ENCODE assay signal across 9 cellular contexts in the genomic region with DNA sequence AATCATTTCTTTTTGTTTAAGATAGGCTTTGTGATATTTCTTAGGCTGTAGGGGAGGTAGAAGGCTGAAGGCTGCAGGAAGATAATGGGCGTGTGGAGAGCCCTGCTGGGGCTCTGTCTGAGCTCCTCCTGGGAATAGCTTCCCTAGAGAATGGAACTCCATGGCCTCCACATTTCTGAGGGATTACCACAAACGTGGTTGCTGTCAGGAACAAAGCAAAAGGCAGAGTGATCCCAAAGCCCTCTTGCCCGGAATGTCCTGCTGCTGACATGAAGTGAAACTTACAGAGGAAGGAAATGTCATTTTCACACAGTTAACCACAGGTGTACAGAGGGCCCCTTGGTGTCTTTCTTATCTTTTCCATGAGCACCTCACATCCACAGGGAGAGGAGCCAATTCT.
DNase-seq lines count a peak whose midpoint lies in the region; ATAC-seq lines count a peak whose summit lies in the region.
"Had no signal": no experiment of that assay in that cellular context is flagged by ENCODE, and none has a peak within 500 bp of the region (broad histone marks: within the 10 kb centered on the region; RNA-seq: fewer than 3 reads in every experiment).

No MANE protein-coding gene starts in this region.

- peak overlapping the region; percentile 65 to 66 for H3K4me3 Mint-ChIP-seq in effector memory CD8-positive, alpha-beta T cell

- H3K9me3 Mint-ChIP-seq in effector memory CD8-positive, alpha-beta T cell: no peaks in the 10 kb centered on the region

- peak; percentile 69 for ATAC-seq in GM18498 (IDR thresholded peaks at IDR 0.05; ENCODE audit: unreplicated experiment)
- peak; percentile 72 for ATAC-seq in GM19467 (IDR thresholded peaks at IDR 0.05; ENCODE audit: unreplicated experiment)
- ATAC-seq in HG03342 (IDR thresholded peaks at IDR 0.05; ENCODE audit: unreplicated experiment): peak; percentile 58
- ATAC-seq in effector memory CD8-positive, alpha-beta T cell (replicated peaks): peak; percentile 82
- no peak for ATAC-seq in GM18520 (IDR thresholded peaks at IDR 0.05; ENCODE audit: unreplicated experiment)
- ATAC-seq: left lobe of liver had no signal

- DNase-seq in effector memory CD8-positive, alpha-beta T cell: no peak
- no peak for DNase-seq in NCI-H2107 treated with DMSO at 0.1 percent for 48 hours (lab: John Stamatoyannopoulos, UW; ENCODE audit: unreplicated experiment)
- DNase-seq in T1000 (lab: John Stamatoyannopoulos, UW): no peak
- no peak for DNase-seq in stimulated activated naive CD4-positive, alpha-beta T cell treated with Interleukin-2 at 50 U/mL for 16 hours (lab: John Stamatoyannopoulos, UW)

- H3K36me3 Mint-ChIP-seq in effector memory CD8-positive, alpha-beta T cell (ENCODE audit: insufficient read depth): no peaks in the 10 kb centered on the region

- no peak overlapping the region for H3K27ac Mint-ChIP-seq in effector memory CD8-positive, alpha-beta T cell

- H3K27me3 Mint-ChIP-seq in effector memory CD8-positive, alpha-beta T cell: no peaks in the 10 kb centered on the region

- H3K4me1 Mint-ChIP-seq in effector memory CD8-positive, alpha-beta T cell (ENCODE audit: low read depth in 2 of 2): peaks cover 20% of the 10 kb centered on the region in 2 donors
